In the genomic region with DNA sequence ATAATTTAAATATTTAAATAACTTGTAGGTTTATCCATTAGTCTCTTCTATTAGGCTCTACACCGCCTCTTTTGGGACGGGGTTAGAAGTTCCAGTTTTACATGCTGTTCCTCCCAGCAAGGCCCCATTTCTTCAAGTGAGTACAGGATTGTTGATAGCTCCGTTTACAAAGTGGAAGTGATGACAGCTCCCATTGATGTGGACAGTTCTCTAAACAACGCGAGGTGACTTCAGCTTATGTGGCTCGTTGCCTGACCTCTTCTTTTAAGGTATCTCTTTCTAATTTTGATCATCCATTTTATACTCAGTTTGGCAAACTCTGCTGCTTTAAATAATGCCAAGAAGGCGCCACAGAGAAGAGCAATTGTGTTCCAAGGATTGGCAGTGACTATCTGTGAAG, we compare ENCODE assay signal across 11 cellular contexts.
"Had no signal": no experiment of that assay in that cellular context is flagged by ENCODE, and none has a peak within 500 bp of the region (broad histone marks: within the 10 kb centered on the region; RNA-seq: fewer than 3 reads in every experiment).

No MANE protein-coding gene starts in this region.

- H3K27ac Mint-ChIP-seq: stimulated activated naive CD8-positive, alpha-beta T cell treated with anti-CD3 and anti-CD28 coated beads, Interleukin-15, amount 100 ng/mL, for 72 hours had no signal

- H3K4me3 ChIP-seq: lower lobe of right lung, thyroid gland, uterus had no signal

- DNase-seq: activated CD4-positive, alpha-beta T cell treated with anti-CD3 and anti-CD28 coated beads for 4 hours; foreskin melanocyte; lower lobe of right lung; naive thymus-derived CD8-positive, alpha-beta T cell; stimulated activated CD4-positive, alpha-beta T cell treated with anti-CD3 and anti-CD28 coated beads, Interleukin-4, amount 100 ng/mL, for 1 hour; stimulated activated naive CD8-positive, alpha-beta T cell treated with anti-CD3 and anti-CD28 coated beads, Interleukin-15, amount 100 ng/mL, for 72 hours; T-cell; thyroid gland; uterus; WERI-Rb-1 had no signal

- H3K9me3 ChIP-seq: lower lobe of right lung, thyroid gland, uterus had no signal

- H3K27me3 Mint-ChIP-seq: naive thymus-derived CD8-positive, alpha-beta T cell; stimulated activated naive CD8-positive, alpha-beta T cell treated with anti-CD3 and anti-CD28 coated beads, Interleukin-15, amount 100 ng/mL, for 72 hours; T-cell had no signal

- H3K36me3 ChIP-seq: uterus had no signal

- H3K4me1 ChIP-seq: lower lobe of right lung, thyroid gland, uterus had no signal

- H3K9me3 Mint-ChIP-seq: activated naive CD4-positive, alpha-beta T cell treated with anti-CD3 and anti-CD28 coated beads, Interleukin-2, amount 50 U/mL, for 72 hours; stimulated activated naive CD8-positive, alpha-beta T cell treated with anti-CD3 and anti-CD28 coated beads, Interleukin-15, amount 100 ng/mL, for 72 hours had no signal

- ATAC-seq: activated naive CD4-positive, alpha-beta T cell treated with anti-CD3 and anti-CD28 coated beads, Interleukin-2, amount 50 U/mL, for 72 hours; lower lobe of right lung; naive thymus-derived CD8-positive, alpha-beta T cell; stimulated activated naive CD8-positive, alpha-beta T cell treated with anti-CD3 and anti-CD28 coated beads, Interleukin-15, amount 100 ng/mL, for 72 hours; T-cell had no signal

- H3K27me3 ChIP-seq: thyroid gland, uterus had no signal

- H3K4me3 Mint-ChIP-seq: naive thymus-derived CD8-positive, alpha-beta T cell; stimulated activated naive CD8-positive, alpha-beta T cell treated with anti-CD3 and anti-CD28 coated beads, Interleukin-15, amount 100 ng/mL, for 72 hours; T-cell had no signal

- H3K27ac ChIP-seq: lower lobe of right lung, thyroid gland, uterus, WERI-Rb-1 had no signal
